ENCODE assay signal across 9 cellular contexts in genomic region chr12:12441051-12441807, GRCh38.
DNase-seq lines count a peak whose midpoint lies in the region; TF ChIP-seq lines count a peak whose summit lies in the region.
"Had no signal": no experiment of that assay in that cellular context is flagged by ENCODE, and none has a peak within 500 bp of the region (broad histone marks: within the 10 kb centered on the region; RNA-seq: fewer than 3 reads in every experiment).

No MANE protein-coding gene starts in this region.

- intact Hi-C loops in Calu3 (cut with micrococcal nuclease; ENCODE audit: unreplicated experiment): no loop called here
- intact Hi-C loops in ascending aorta (cut with DNase I): loop anchor here (10.0 kb wide), 1 partner anchor 254 kb away; the partner anchor contains the start of gene GPR19

- H3K4me3 ChIP-seq in ascending aorta: no peak overlapping the region

- peak overlapping the region; percentile 7 for H3K27ac Mint-ChIP-seq in Calu3 (ENCODE audit: unreplicated experiment)
- peak overlapping the region; percentile 90 for H3K27ac Mint-ChIP-seq in osteocyte (ENCODE audit: unreplicated experiment)
- H3K27ac Mint-ChIP-seq: stimulated activated memory B cell treated with anti-CD40 and anti-IgM and Interleukin-4, amounts not matched to agents 10 μg/mL and 1 μg/mL and 100 μg/mL, for 72 hours had no signal

- peaks cover 0 to 31% of the 10 kb centered on the region in 2 donors for H3K4me1 ChIP-seq in ascending aorta

- H3K36me3 Mint-ChIP-seq in Calu3 (ENCODE audit: insufficient read depth, unreplicated experiment) (no peaks in the 10 kb centered on the region), osteocyte (ENCODE audit: unreplicated experiment) (peaks cover 12% of the 10 kb centered on the region)

- no peaks in the 10 kb centered on the region for H3K9me3 ChIP-seq in ascending aorta

- TF ChIP-seq CTCF in Calu3 (IDR thresholded peaks at IDR 0.05; ENCODE audit: unreplicated experiment) (no peak), ascending aorta (IDR thresholded peaks at IDR 0.05) (no peak), osteocyte (IDR thresholded peaks at IDR 0.05) (no peak)

- H3K27ac ChIP-seq in ascending aorta: peak overlapping the region; percentile 80 to 87

- no peaks in the 10 kb centered on the region for H3K9me3 Mint-ChIP-seq in Calu3 (ENCODE audit: low read depth, unreplicated experiment)
- H3K9me3 Mint-ChIP-seq in osteocyte (ENCODE audit: unreplicated experiment): no peaks in the 10 kb centered on the region

- H3K27me3 Mint-ChIP-seq in Calu3 (ENCODE audit: unreplicated experiment) (no peaks in the 10 kb centered on the region), osteocyte (ENCODE audit: unreplicated experiment) (no peaks in the 10 kb centered on the region)
- H3K27me3 Mint-ChIP-seq: stimulated activated memory B cell treated with anti-CD40 and anti-IgM and Interleukin-4, amounts not matched to agents 10 μg/mL and 1 μg/mL and 100 μg/mL, for 72 hours had no signal

- BruUV-seq in Calu3 (replicated peaks; lab: Mats Ljungman, UMichigan): no TSS peak

- no peak overlapping the region for H3K4me3 Mint-ChIP-seq in Calu3 (ENCODE audit: low read depth, unreplicated experiment)
- H3K4me3 Mint-ChIP-seq in osteocyte (ENCODE audit: unreplicated experiment): no peak overlapping the region
- H3K4me3 Mint-ChIP-seq: stimulated activated memory B cell treated with anti-CD40 and anti-IgM and Interleukin-4, amounts not matched to agents 10 μg/mL and 1 μg/mL and 100 μg/mL, for 72 hours had no signal

- CTCF ChIA-PET in Calu3 (lab: Charles Lee): interaction anchor here (1.4 kb wide), 1 partner anchor 43 kb away, joined by 3 read pairs; no protein-coding TSS in a partner anchor

- H3K4me1 Mint-ChIP-seq in Calu3 (ENCODE audit: low read depth, unreplicated experiment): peaks cover 28% of the 10 kb centered on the region
- H3K4me1 Mint-ChIP-seq in osteocyte (ENCODE audit: unreplicated experiment): peaks cover 25% of the 10 kb centered on the region

- no peaks in the 10 kb centered on the region for H3K27me3 ChIP-seq in ascending aorta

- H3K36me3 ChIP-seq in ascending aorta: no peaks in the 10 kb centered on the region

- no peak for DNase-seq in Calu3
- DNase-seq in NCI-H1105 treated with DMSO at 0.1 percent for 48 hours (lab: John Stamatoyannopoulos, UW): peak; percentile 79
- no peak for DNase-seq in ascending aorta (ENCODE audit: low spot score in 2 of 2)
- no peak for DNase-seq in osteocyte (ENCODE audit: extremely low spot score, unreplicated experiment)
- no peak for DNase-seq in UCSD-AML1 (lab: John Stamatoyannopoulos, UW; ENCODE audit: unreplicated experiment)
- no peak for DNase-seq in epidermal melanocyte (ENCODE audit: insufficient read length, low spot score)
- no peak for DNase-seq in HuH-7 (ENCODE audit: low spot score)
- DNase-seq: KG1 had no signal
